Comparison of ENCODE assay signal across 18 cellular contexts in genomic region chr20:46025376-46025783, GRCh38. TPM values are rescaled to one million over a fixed set of nuclear protein-coding genes. Genes with fewer than 3 reads are reported as not detected.
"Had no signal": no experiment of that assay in that cellular context is flagged by ENCODE, and none has a peak within 500 bp of the region (broad histone marks: within the 10 kb centered on the region; RNA-seq: fewer than 3 reads in every experiment).

No MANE protein-coding gene starts in this region.

- H3K27ac ChIP-seq: esophagus squamous epithelium, tibial artery had no signal

- H3K9me3 ChIP-seq: esophagus squamous epithelium, tibial artery had no signal

- DNase-seq: activated CD4-positive, alpha-beta T cell treated with anti-CD3 and anti-CD28 coated beads, Interleukin-2, amount 50 U/mL, for 4 hours; activated gamma-delta T cell; dermis blood vessel endothelial cell; effector memory CD4-positive, alpha-beta T cell; esophagus squamous epithelium; immature natural killer cell; kidney glomerular epithelial cell; naive B cell; stimulated activated CD4-positive, alpha-beta T cell treated with anti-CD3 and anti-CD28 coated beads, Interleukin-2, amount 100 ng/mL, for 24 hours; stimulated activated naive CD4-positive, alpha-beta T cell treated with Interleukin-2 at 50 U/mL for 16 hours; tibial artery had no signal

- H3K9me3 Mint-ChIP-seq: activated naive CD4-positive, alpha-beta T cell treated with anti-CD3 and anti-CD28 coated beads, Interleukin-2, amount 50 U/mL, for 24 hours; immature natural killer cell; memory B cell had no signal

- FAIRE-seq: astrocyte, bronchial epithelial cell, TTC549 had no signal

- H3K36me3 Mint-ChIP-seq: memory B cell, naive B cell had no signal

- H3K4me3 Mint-ChIP-seq: activated naive CD4-positive, alpha-beta T cell treated with anti-CD3 and anti-CD28 coated beads, Interleukin-2, amount 50 U/mL, for 24 hours; immature natural killer cell; memory B cell; naive B cell had no signal

- H3K27ac Mint-ChIP-seq: activated naive CD4-positive, alpha-beta T cell treated with anti-CD3 and anti-CD28 coated beads, Interleukin-2, amount 50 U/mL, for 24 hours; immature natural killer cell; memory B cell; naive B cell had no signal

- H3K4me3 ChIP-seq: esophagus squamous epithelium, tibial artery had no signal

- H3K36me3 ChIP-seq: esophagus squamous epithelium, tibial artery had no signal

RNA-seq across cellular contexts. Expression of gene SLC12A5, which starts 3.6 kb away (rescaled TPM):
- total RNA-seq: activated CD8-positive, alpha-beta memory T cell treated with anti-CD3 and anti-CD28 coated beads for 36 hours; bronchial epithelial cell; esophagus squamous epithelium; subcutaneous adipose tissue had no signal

RNA-seq across cellular contexts. Expression of gene MMP9, which starts 16.7 kb away (rescaled TPM):
- total RNA-seq: activated CD8-positive, alpha-beta memory T cell treated with anti-CD3 and anti-CD28 coated beads for 36 hours; dermis blood vessel endothelial cell had no signal
